Comparison of ENCODE assay signal across 1 cellular context in genomic region chr1:24728982-24729381, GRCh38.
TF ChIP-seq lines count a peak whose summit lies in the region.

No MANE protein-coding gene starts in this region.

TF ChIP-seq in H1, 55 proteins besides CTCF, POLR2A, EP300 and RAD21:
- TF ChIP-seq MAFK (IDR thresholded peaks at IDR 0.05; ENCODE audit: low read depth, low read length) (no peak), KDM1A (IDR thresholded peaks at IDR 0.05; ENCODE audit: borderline replicate concordance, low read length) (no peak), CHD1 (IDR thresholded peaks at IDR 0.05; ENCODE audit: low read depth, low read length) (no peak), BCL11A (IDR thresholded peaks at IDR 0.05; ENCODE audit: low read depth in 2 of 2, low read length in 2 of 2) (no peak), FOSL1 (IDR thresholded peaks at IDR 0.05; ENCODE audit: insufficient read depth, low read depth, low read length) (no peak), BRCA1 (IDR thresholded peaks at IDR 0.05; ENCODE audit: low read depth, low read length) (no peak)
